Comparison of ENCODE assay signal across 7 cellular contexts in genomic region chr13:111189064-111189505, GRCh38.
A peak's percentile ranks its signal among the peaks of the same experiment; 100 is the strongest.
DNase-seq lines count a peak whose midpoint lies in the region; ATAC-seq and TF ChIP-seq lines count a peak whose summit lies in the region.
"Not testable (repeated sequence)": the region's sequence is repeated elsewhere in the genome, so short reads cannot be mapped to it uniquely, and the experiment has no call there.

No MANE protein-coding gene starts in this region.

- not testable (repeated sequence) for TF ChIP-seq CTCF in HL-60 (IDR thresholded peaks at IDR 0.05; ENCODE audit: insufficient read depth, low read length)

- H3K4me1 Mint-ChIP-seq in effector memory CD8-positive, alpha-beta T cell (ENCODE audit: low read depth in 2 of 2): peaks cover 68 to 72% of the 10 kb centered on the region in 2 donors

- H3K27ac Mint-ChIP-seq in effector memory CD8-positive, alpha-beta T cell: peak overlapping the region; percentile 32 to 70

- H3K9me3 Mint-ChIP-seq in effector memory CD8-positive, alpha-beta T cell: not testable (repeated sequence)

- peak in 1 of 2 experiments; percentile 83 for DNase-seq in HL-60 (ENCODE audit: low read depth in 1 of 2, low spot score in 1 of 2)
- DNase-seq in activated CD8-positive, alpha-beta memory T cell treated with anti-CD3 and anti-CD28 coated beads, Interleukin-2, amount 50 U/mL, for 24 hours (ENCODE audit: extremely low read depth): peak; percentile 34
- DNase-seq in activated gamma-delta T cell treated with anti-CD3 and anti-CD28 coated beads, Interleukin-2, amount 50 U/mL, for 16 hours (ENCODE audit: low read depth): peak; percentile 43
- DNase-seq in effector memory CD8-positive, alpha-beta T cell: peak; percentile 63 to 67 (median 66)
- peak; percentile 61 for DNase-seq in stimulated activated CD4-positive, alpha-beta T cell treated with anti-CD3 and anti-CD28 coated beads, Interleukin-1b, Interleukin-23, amount 100 ng/mL, for 48 hours
- DNase-seq in stimulated activated CD8-positive, alpha-beta memory T cell treated with anti-CD3 and anti-CD28 coated beads, Interleukin-4, amount 100 ng/mL, for 4 hours (ENCODE audit: low read depth in 2 of 2, low spot score in 1 of 2): peak; percentile 21 to 42

- peak overlapping the region; percentile 71 for H3K27ac ChIP-seq in HL-60 (replicated peaks)

- peak; percentile 39 to 42 for ATAC-seq in activated CD4-positive, CD25-positive, alpha-beta regulatory T cell treated with anti-CD3 and anti-CD28 coated beads, Interleukin-2, amount 50 U/mL, for 24 hours
- ATAC-seq in effector memory CD8-positive, alpha-beta T cell (replicated peaks): peak; percentile 52

- H3K27me3 ChIP-seq in HL-60 (ENCODE audit: insufficient read depth, poor library complexity, severe bottlenecking): not testable (repeated sequence)

- H3K27me3 Mint-ChIP-seq in effector memory CD8-positive, alpha-beta T cell: not testable (repeated sequence)

- not testable (repeated sequence) for H3K4me3 ChIP-seq in HL-60 (replicated peaks; ENCODE audit: insufficient read depth, low read length)

- H3K4me3 Mint-ChIP-seq in effector memory CD8-positive, alpha-beta T cell: peak overlapping the region; percentile 68 to 71

- peaks cover 37% of the 10 kb centered on the region for H3K36me3 Mint-ChIP-seq in effector memory CD8-positive, alpha-beta T cell (ENCODE audit: insufficient read depth)
